Comparison of ENCODE assay signal across 8 cellular contexts in genomic region chr22:37544955-37545702, GRCh38.
A peak's percentile ranks its signal among the peaks of the same experiment; 100 is the strongest.
DNase-seq lines count a peak whose midpoint lies in the region; ATAC-seq and TF ChIP-seq lines count a peak whose summit lies in the region.

No MANE protein-coding gene starts in this region.

- CTCF ChIA-PET in HEK293T (lab: Yijun Ruan, JAX): interaction anchor here (0.6 to 5.3 kb wide), 11 partner anchors 13 to 286 kb away, joined by 3 to 31 read pairs (median 4); partner anchors contain the start of gene LGALS1

- POLR2A ChIA-PET in HEK293T (lab: Yijun Ruan, JAX): interaction anchor here (1.0 to 2.5 kb wide), 4 partner anchors 17 to 47 kb away, joined by 3 to 21 read pairs (median 12); no protein-coding TSS in a partner anchor

- no peak for ATAC-seq in HG02970 (IDR thresholded peaks at IDR 0.05; ENCODE audit: low FRiP score, unreplicated experiment)

- DNase-seq in AML-193 (lab: John Stamatoyannopoulos, UW) (peak; percentile 36 to 38), HEK293T (ENCODE audit: extremely low spot score) (peak; percentile 82), T-helper 2 cell (peak in 3 of 5 experiments; percentile 18 to 36 (median 32)), caudate nucleus (lab: John Stamatoyannopoulos, UW) (peak in 20 of 61 donors; percentile 12 to 50 (median 24)), kidney glomerular epithelial cell (lab: John Stamatoyannopoulos, UW) (peak; percentile 73), NCI-H526 treated with DMSO at 0.1 percent for 48 hours (lab: John Stamatoyannopoulos, UW) (no peak)
- peak; percentile 54 to 57 for DNase-seq in stimulated activated CD4-positive, alpha-beta T cell treated with anti-CD3 and anti-CD28 coated beads, Interleukin-2, amount 100 ng/mL, for 48 hours

- H3K27ac ChIP-seq in caudate nucleus (ENCODE audit: low read depth, low read length): peak overlapping the region; percentile 95

TF ChIP-seq in HEK293T, 16 proteins besides CTCF, POLR2A, EP300 and RAD21:
- TF ChIP-seq SUZ12 (IDR thresholded peaks at IDR 0.05): no peak
- no peak for TF ChIP-seq FOXK2 (IDR thresholded peaks at IDR 0.05)
- no peak for TF ChIP-seq TARDBP (IDR thresholded peaks at IDR 0.05)
- no peak for TF ChIP-seq ELF4 (IDR thresholded peaks at IDR 0.05)
- TF ChIP-seq FOXA1 (IDR thresholded peaks at IDR 0.05): no peak
- TF ChIP-seq ARNT (IDR thresholded peaks at IDR 0.05): no peak
- TF ChIP-seq NFRKB (IDR thresholded peaks at IDR 0.05): no peak
